ENCODE assay signal across 8 cellular contexts in genomic region chr2:27369471-27370025, GRCh38. TPM values are rescaled to one million over a fixed set of nuclear protein-coding genes. Genes with fewer than 3 reads are reported as not detected.
DNase-seq lines count a peak whose midpoint lies in the region; ATAC-seq and TF ChIP-seq lines count a peak whose summit lies in the region.

No MANE protein-coding gene starts in this region.

- intact Hi-C loops in left ventricle myocardium inferior (cut with micrococcal nuclease): no loop called here

- H3K27ac Mint-ChIP-seq in CD4-positive, CD25-positive, alpha-beta regulatory T cell: peak overlapping the region; percentile 93 to 95 (median 94)
- H3K27ac Mint-ChIP-seq in progenitor cell of endocrine pancreas: peak overlapping the region; percentile 97

- H3K4me1 ChIP-seq in CD4-positive, CD25-positive, alpha-beta regulatory T cell (ENCODE audit: control insufficient read depth, insufficient read depth, low read length, poor library complexity, severe bottlenecking): peaks cover 31% of the 10 kb centered on the region
- H3K4me1 ChIP-seq in left ventricle myocardium inferior: peaks cover 47% of the 10 kb centered on the region

- ATAC-seq in CD4-positive, CD25-positive, alpha-beta regulatory T cell (ENCODE audit: low read depth in 2 of 2): no peak
- ATAC-seq in GM19324 (IDR thresholded peaks at IDR 0.05; ENCODE audit: low FRiP score, unreplicated experiment) (peak; percentile 8), GM21619 (IDR thresholded peaks at IDR 0.05; ENCODE audit: unreplicated experiment) (no peak)

- H3K27ac ChIP-seq in CD4-positive, CD25-positive, alpha-beta regulatory T cell (ENCODE audit: insufficient read depth, low read length, poor library complexity, severe bottlenecking): peak overlapping the region; percentile 88
- H3K27ac ChIP-seq in angular gyrus (ENCODE audit: low read depth, low read length) (peak overlapping the region; percentile 79), left ventricle myocardium inferior (replicated peaks) (peak overlapping the region; percentile 97)

- peaks cover 3 to 55% (median 38%) of the 10 kb centered on the region in 4 donors for H3K4me1 Mint-ChIP-seq in CD4-positive, CD25-positive, alpha-beta regulatory T cell
- H3K4me1 Mint-ChIP-seq in progenitor cell of endocrine pancreas (ENCODE audit: low read depth): peaks cover 23% of the 10 kb centered on the region

- H3K36me3 Mint-ChIP-seq in CD4-positive, CD25-positive, alpha-beta regulatory T cell: peaks cover 24% of the 10 kb centered on the region
- peaks cover 25% of the 10 kb centered on the region for H3K36me3 Mint-ChIP-seq in progenitor cell of endocrine pancreas (ENCODE audit: insufficient read depth)

- TF ChIP-seq CTCF in left ventricle myocardium inferior (IDR thresholded peaks at IDR 0.05; ENCODE audit: borderline replicate concordance) (no peak), progenitor cell of endocrine pancreas (IDR thresholded peaks at IDR 0.05; ENCODE audit: unreplicated experiment) (no peak)

- DNase-seq in CD4-positive, CD25-positive, alpha-beta regulatory T cell: no peak
- DNase-seq in NAMALWA (ENCODE audit: low spot score) (peak; percentile 40), left ventricle myocardium inferior (peak; percentile 64), progenitor cell of endocrine pancreas (ENCODE audit: low spot score, unreplicated experiment) (no peak)
- DNase-seq in stimulated activated CD4-positive, alpha-beta T cell treated with anti-CD3 and anti-CD28 coated beads, Interleukin-2, amount 100 ng/mL, for 24 hours: no peak

- H3K4me3 Mint-ChIP-seq in CD4-positive, CD25-positive, alpha-beta regulatory T cell: peak overlapping the region; percentile 91 to 100 (median 99)
- H3K4me3 Mint-ChIP-seq in progenitor cell of endocrine pancreas (ENCODE audit: low read depth): peak overlapping the region; percentile 87

- no peaks in the 10 kb centered on the region for H3K9me3 ChIP-seq in CD4-positive, CD25-positive, alpha-beta regulatory T cell (ENCODE audit: control insufficient read depth in 2 of 2, low read length in 2 of 2)
- no peaks in the 10 kb centered on the region for H3K9me3 ChIP-seq in left ventricle myocardium inferior (replicated peaks)

- H3K9me3 Mint-ChIP-seq in CD4-positive, CD25-positive, alpha-beta regulatory T cell: no peaks in the 10 kb centered on the region
- no peaks in the 10 kb centered on the region for H3K9me3 Mint-ChIP-seq in progenitor cell of endocrine pancreas (ENCODE audit: low read depth)

- no peaks in the 10 kb centered on the region for H3K27me3 Mint-ChIP-seq in CD4-positive, CD25-positive, alpha-beta regulatory T cell
- no peaks in the 10 kb centered on the region for H3K27me3 Mint-ChIP-seq in progenitor cell of endocrine pancreas

- H3K36me3 ChIP-seq in CD4-positive, CD25-positive, alpha-beta regulatory T cell (ENCODE audit: control insufficient read depth, insufficient read depth, low read length): peaks cover 46% of the 10 kb centered on the region
- H3K36me3 ChIP-seq in left ventricle myocardium inferior: peaks cover 63% of the 10 kb centered on the region

- peak overlapping the region; percentile 87 for H3K4me3 ChIP-seq in CD4-positive, CD25-positive, alpha-beta regulatory T cell (ENCODE audit: low read depth, low read length)
- peak overlapping the region; percentile 89 for H3K4me3 ChIP-seq in left ventricle myocardium inferior

- no peaks in the 10 kb centered on the region for H3K27me3 ChIP-seq in CD4-positive, CD25-positive, alpha-beta regulatory T cell (ENCODE audit: control insufficient read depth, insufficient read depth, low read length)
- no peaks in the 10 kb centered on the region for H3K27me3 ChIP-seq in left ventricle myocardium inferior (ENCODE audit: low read depth)

RNA-seq across cellular contexts. Expression of gene EIF2B4, which starts 0.6 kb away (rescaled TPM):
- total RNA-seq in CD4-positive, CD25-positive, alpha-beta regulatory T cell: 33.2 TPM
- 10 to 100 TPM; 27.3 to 38.8 (median 34.5) TPM for polyA plus RNA-seq in CD4-positive, CD25-positive, alpha-beta regulatory T cell
- total RNA-seq in left ventricle myocardium inferior (34.1 TPM), progenitor cell of endocrine pancreas (49.6 and 56.7 TPM in 2 replicates)

RNA-seq across cellular contexts. Expression of gene SNX17, which starts 0.9 kb away (rescaled TPM):
- total RNA-seq in CD4-positive, CD25-positive, alpha-beta regulatory T cell: 85.5 TPM
- 100 to 1,000 TPM; 224 to 262 (median 243) TPM for polyA plus RNA-seq in CD4-positive, CD25-positive, alpha-beta regulatory T cell
- total RNA-seq in left ventricle myocardium inferior (58.9 TPM), progenitor cell of endocrine pancreas (81.2 and 89.3 TPM in 2 replicates)

RNA-seq across cellular contexts. Expression of gene ZNF513, which starts 11.0 kb away (rescaled TPM):
- total RNA-seq in CD4-positive, CD25-positive, alpha-beta regulatory T cell: 20.9 TPM
- polyA plus RNA-seq in CD4-positive, CD25-positive, alpha-beta regulatory T cell: 1 to 10 TPM; 1.4 to 4.9 (median 3.5) TPM
- total RNA-seq in left ventricle myocardium inferior (6.7 TPM), progenitor cell of endocrine pancreas (34.4 and 35.0 TPM in 2 replicates)

RNA-seq across cellular contexts. Expression of gene GTF3C2, which starts 13.0 kb away (rescaled TPM):
- total RNA-seq in CD4-positive, CD25-positive, alpha-beta regulatory T cell: 52.8 TPM
- polyA plus RNA-seq in CD4-positive, CD25-positive, alpha-beta regulatory T cell: 10 to 100 TPM; 27.5 to 45.8 (median 35.3) TPM
- total RNA-seq in left ventricle myocardium inferior: 16.2 TPM
- 98.0 and 106 TPM in 2 replicates for total RNA-seq in progenitor cell of endocrine pancreas

RNA-seq across cellular contexts. Expression of gene PPM1G, which starts 39.8 kb away (rescaled TPM):
- 73.7 TPM for total RNA-seq in CD4-positive, CD25-positive, alpha-beta regulatory T cell
- 100 to 1,000 TPM; 116 to 144 (median 118) TPM for polyA plus RNA-seq in CD4-positive, CD25-positive, alpha-beta regulatory T cell
- total RNA-seq in left ventricle myocardium inferior (34.4 TPM), progenitor cell of endocrine pancreas (101 and 105 TPM in 2 replicates)

Comparison
In these comparisons a context has a peak if more than half of its experiments do, and no peak if none do; other contexts are left out.
1. DNase-seq: peak in NAMALWA (single experiment) and left ventricle myocardium inferior (single experiment); none in CD4-positive, CD25-positive, alpha-beta regulatory T cell (0 of 3), progenitor cell of endocrine pancreas (single experiment) and stimulated activated CD4-positive, alpha-beta T cell treated with anti-CD3 and anti-CD28 coated beads, Interleukin-2, amount 100 ng/mL, for 24 hours (0 of 2).
2. Peak in every context shown above with its lines, with median percentiles within 50 percentile points of each other: H3K27ac ChIP-seq.